Comparison of ENCODE assay signal across 8 cellular contexts in genomic region chr5:179623906-179624741, GRCh38. TPM values are rescaled to one million over a fixed set of nuclear protein-coding genes. Genes with fewer than 3 reads are reported as not detected.
DNase-seq lines count a peak whose midpoint lies in the region; ATAC-seq and TF ChIP-seq lines count a peak whose summit lies in the region.

No MANE protein-coding gene starts in this region.

- H3K36me3 ChIP-seq in adipocyte (ENCODE audit: control insufficient read depth, insufficient read depth, low read length, severe bottlenecking) = peaks cover 35% of the 10 kb centered on the region
- H3K36me3 ChIP-seq in sigmoid colon = peaks cover 15 to 31% (median 21%) of the 10 kb centered on the region in 4 donors

- peak overlapping the region; percentile 88 for H3K27ac ChIP-seq in right cardiac atrium (ENCODE audit: low read length)
- H3K27ac ChIP-seq in sigmoid colon = peak overlapping the region; percentile 100

- TF ChIP-seq EP300 in sigmoid colon (IDR thresholded peaks at IDR 0.05) = no peak

- TF ChIP-seq POLR2A in sigmoid colon (IDR thresholded peaks at IDR 0.05) = no peak

- intact Hi-C loops in right cardiac atrium (cut with DNase I) = no loop called here
- intact Hi-C loops in sigmoid colon (cut with DNase I) = loop anchor here (5.0 kb wide), 2 partner anchors 67 to 183 kb away; partner anchors contain the start of gene MGAT4B

- H3K9me3 ChIP-seq in adipocyte (ENCODE audit: control insufficient read depth, low read length) (no peaks in the 10 kb centered on the region), right cardiac atrium (ENCODE audit: control insufficient read depth, low read length) (no peaks in the 10 kb centered on the region), sigmoid colon (no peaks in the 10 kb centered on the region)

- TF ChIP-seq CTCF in sigmoid colon (IDR thresholded peaks at IDR 0.05) = no peak

- H3K27me3 ChIP-seq in adipocyte (replicated peaks; ENCODE audit: control insufficient read depth, insufficient read depth, low read length) (no peaks in the 10 kb centered on the region), right cardiac atrium (ENCODE audit: control insufficient read depth, insufficient read depth) (no peaks in the 10 kb centered on the region), sigmoid colon (no peaks in the 10 kb centered on the region)

- H3K9ac ChIP-seq in adipocyte (ENCODE audit: low read length) = peak overlapping the region; percentile 100

- ATAC-seq in GM18498 (IDR thresholded peaks at IDR 0.05; ENCODE audit: unreplicated experiment) (peak; percentile 7), HG03039 (IDR thresholded peaks at IDR 0.05; ENCODE audit: unreplicated experiment) (peak; percentile 10), right cardiac atrium (peak; percentile 17 to 45)

- 8% methylated on average over 68 of the region's 68 CpGs for WGBS in right cardiac atrium
- 15 to 22% methylated on average over 68 of the region's 68 CpGs for WGBS in sigmoid colon, 2 donors

- peak overlapping the region; percentile 99 for H3K4me3 ChIP-seq in adipocyte (ENCODE audit: low read length)
- H3K4me3 ChIP-seq in right cardiac atrium (ENCODE audit: low read length) = peak overlapping the region; percentile 53
- H3K4me3 ChIP-seq in sigmoid colon = peak overlapping the region; percentile 57 to 100 (median 99)

- DNase-seq in SIG-M5 treated with dmso at 0.1 percent for 504 hours (lab: John Stamatoyannopoulos, UW; ENCODE audit: unreplicated experiment) (peak; percentile 80), adipocyte (ENCODE audit: low read depth) (peak; percentile 75), right cardiac atrium (peak in 2 of 3 donors; percentile 48 to 80), sigmoid colon (peak; percentile 77), NCI-H2171 treated with DMSO at 0.1 percent for 48 hours (lab: John Stamatoyannopoulos, UW) (no peak), NCI-H1694 treated with DMSO at 0.1 percent for 48 hours (lab: John Stamatoyannopoulos, UW) (no peak)

- peaks cover 39% of the 10 kb centered on the region for H3K4me1 ChIP-seq in adipocyte (ENCODE audit: control insufficient read depth, insufficient read depth, low read length)
- no peaks in the 10 kb centered on the region for H3K4me1 ChIP-seq in right cardiac atrium (ENCODE audit: control insufficient read depth, insufficient read depth, low read length)
- peaks cover 0 to 41% (median 39%) of the 10 kb centered on the region in 4 donors for H3K4me1 ChIP-seq in sigmoid colon

RNA-seq across cellular contexts. Expression of gene HNRNPH1, which starts 0.7 kb away (rescaled TPM):
- 100 to 1,000 TPM; 210 to 253 (median 233) TPM for total RNA-seq in right cardiac atrium
- 121 TPM for polyA plus RNA-seq in right cardiac atrium
- total RNA-seq in sigmoid colon = 100 to 1,000 TPM; 264 to 495 (median 312) TPM
- 100 to 1,000 TPM in 1 of 3 donors, 10 to 100 TPM in 2; 63.8 to 255 (median 73.3) TPM for polyA plus RNA-seq in sigmoid colon

RNA-seq across cellular contexts. Expression of gene CBY3, which starts 56.7 kb away (rescaled TPM):
- total RNA-seq in right cardiac atrium (not detected), sigmoid colon (under 1 TPM in 1 of 4 donors, not detected in 3; 0.66 TPM)
- polyA plus RNA-seq in right cardiac atrium (not detected), sigmoid colon (under 1 TPM in 1 of 3 donors, not detected in 2; 0.13 TPM)

Comparison
In these comparisons a context has a peak if more than half of its experiments do, and no peak if none do; other contexts are left out.
1. DNase-seq: peak in SIG-M5 treated with dmso at 0.1 percent for 504 hours (single experiment), adipocyte (single experiment), right cardiac atrium (2 of 3) and sigmoid colon (single experiment); none in NCI-H2171 treated with DMSO at 0.1 percent for 48 hours (single experiment) and NCI-H1694 treated with DMSO at 0.1 percent for 48 hours (single experiment).
2. Peak in every context shown above with its lines, with median percentiles within 50 percentile points of each other: ATAC-seq and H3K4me3 ChIP-seq.